Comparison of ENCODE assay signal across 1 cellular context in the genomic region with DNA sequence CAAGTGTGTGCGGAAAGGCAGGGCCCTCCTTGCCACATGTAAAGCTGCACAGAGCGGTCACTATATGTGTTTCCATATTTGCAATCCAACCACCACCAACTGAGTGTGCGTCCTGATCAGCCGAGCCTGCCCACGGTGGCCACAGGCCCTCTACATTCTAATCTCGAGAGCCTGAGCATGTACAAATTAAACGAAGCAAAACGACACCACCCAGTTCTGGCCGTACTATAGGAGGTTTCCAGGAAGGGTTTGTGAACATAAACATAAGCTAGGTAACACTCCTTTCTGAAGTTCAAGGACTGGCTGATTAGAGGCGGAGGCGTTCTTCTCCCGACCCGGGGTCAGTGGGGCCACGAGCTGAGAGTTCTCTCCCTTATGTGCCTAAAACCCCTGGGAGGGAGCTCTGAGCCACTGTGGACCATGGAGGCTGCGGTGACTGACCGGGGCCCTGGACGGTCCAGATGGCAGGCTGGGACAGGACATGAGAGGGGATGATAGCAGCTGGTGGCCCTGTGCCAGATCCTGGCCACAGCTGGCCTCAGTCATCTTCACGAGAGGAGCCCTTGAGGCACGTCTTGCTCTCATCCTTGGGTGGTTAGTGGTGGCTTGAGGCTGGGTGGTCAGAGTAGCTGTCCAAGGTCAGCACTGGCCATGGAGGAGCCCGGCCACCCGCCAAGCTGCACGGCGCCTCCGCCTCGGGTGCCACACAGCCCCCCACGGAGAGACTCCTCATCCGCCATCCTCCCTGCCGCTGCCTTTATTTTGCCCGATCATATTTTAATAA.
TF ChIP-seq lines count a peak whose summit lies in the region.

No MANE protein-coding gene starts in this region.

TF ChIP-seq in HEK293, 187 proteins besides CTCF, POLR2A, EP300 and RAD21 (continued from another document):
- TF ChIP-seq, protein P1, sequence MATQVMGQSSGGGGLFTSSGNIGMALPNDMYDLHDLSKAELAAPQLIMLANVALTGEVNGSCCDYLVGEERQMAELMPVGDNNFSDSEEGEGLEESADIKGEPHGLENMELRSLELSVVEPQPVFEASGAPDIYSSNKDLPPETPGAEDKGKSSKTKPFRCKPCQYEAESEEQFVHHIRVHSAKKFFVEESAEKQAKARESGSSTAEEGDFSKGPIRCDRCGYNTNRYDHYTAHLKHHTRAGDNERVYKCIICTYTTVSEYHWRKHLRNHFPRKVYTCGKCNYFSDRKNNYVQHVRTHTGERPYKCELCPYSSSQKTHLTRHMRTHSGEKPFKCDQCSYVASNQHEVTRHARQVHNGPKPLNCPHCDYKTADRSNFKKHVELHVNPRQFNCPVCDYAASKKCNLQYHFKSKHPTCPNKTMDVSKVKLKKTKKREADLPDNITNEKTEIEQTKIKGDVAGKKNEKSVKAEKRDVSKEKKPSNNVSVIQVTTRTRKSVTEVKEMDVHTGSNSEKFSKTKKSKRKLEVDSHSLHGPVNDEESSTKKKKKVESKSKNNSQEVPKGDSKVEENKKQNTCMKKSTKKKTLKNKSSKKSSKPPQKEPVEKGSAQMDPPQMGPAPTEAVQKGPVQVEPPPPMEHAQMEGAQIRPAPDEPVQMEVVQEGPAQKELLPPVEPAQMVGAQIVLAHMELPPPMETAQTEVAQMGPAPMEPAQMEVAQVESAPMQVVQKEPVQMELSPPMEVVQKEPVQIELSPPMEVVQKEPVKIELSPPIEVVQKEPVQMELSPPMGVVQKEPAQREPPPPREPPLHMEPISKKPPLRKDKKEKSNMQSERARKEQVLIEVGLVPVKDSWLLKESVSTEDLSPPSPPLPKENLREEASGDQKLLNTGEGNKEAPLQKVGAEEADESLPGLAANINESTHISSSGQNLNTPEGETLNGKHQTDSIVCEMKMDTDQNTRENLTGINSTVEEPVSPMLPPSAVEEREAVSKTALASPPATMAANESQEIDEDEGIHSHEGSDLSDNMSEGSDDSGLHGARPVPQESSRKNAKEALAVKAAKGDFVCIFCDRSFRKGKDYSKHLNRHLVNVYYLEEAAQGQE (tag by site-specific recombination; IDR thresholded peaks at IDR 0.05): peak; percentile 60
